ENCODE assay signal across 8 cellular contexts in the genomic region with DNA sequence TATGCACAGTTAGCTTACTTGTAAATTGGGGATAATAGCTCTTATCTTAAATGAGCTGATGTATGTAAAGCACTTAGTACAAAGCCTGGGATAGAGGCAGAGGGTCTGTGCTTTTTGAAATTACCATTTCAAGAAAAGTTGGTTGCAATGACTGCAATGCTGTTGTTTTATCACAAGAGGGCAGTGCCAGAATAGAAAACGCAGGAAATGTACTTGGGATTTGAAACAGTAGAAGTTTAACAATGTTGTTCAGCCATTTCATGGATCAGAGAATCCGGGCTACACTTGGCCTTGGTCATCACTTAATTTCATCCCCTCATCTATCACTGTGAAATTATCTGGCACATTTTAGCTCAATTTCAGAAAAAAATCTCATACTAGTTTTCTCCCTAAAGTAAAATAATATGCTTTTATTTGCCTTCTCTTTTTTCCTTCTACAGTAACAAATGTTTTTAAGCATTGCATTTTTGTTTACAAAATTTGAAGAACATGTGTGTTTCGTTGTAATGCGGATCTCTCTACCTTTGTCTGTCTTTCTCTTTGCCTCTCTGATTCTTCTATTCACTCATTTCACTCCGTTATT.
DNase-seq lines count a peak whose midpoint lies in the region; ATAC-seq and TF ChIP-seq lines count a peak whose summit lies in the region.

No MANE protein-coding gene starts in this region.

- H3K4me3 Mint-ChIP-seq in nephron progenitor cell: no peak overlapping the region

- peaks cover 28% of the 10 kb centered on the region for H3K9me3 Mint-ChIP-seq in nephron progenitor cell

- no peak for TF ChIP-seq POLR2A in erythroblast (IDR thresholded peaks at IDR 0.05; ENCODE audit: low read length)

- DNase-seq in DMS79 treated with DMSO at 0.1 percent for 48 hours (lab: John Stamatoyannopoulos, UW): peak; percentile 87
- peak; percentile 61 for DNase-seq in LoVo (ENCODE audit: low spot score)
- peak; percentile 29 for DNase-seq in RPMI8226
- DNase-seq in erythroblast (lab: John Stamatoyannopoulos, UW): peak; percentile 10 to 42
- DNase-seq in nephron progenitor cell: peak; percentile 16
- no peak for DNase-seq in NCI-H187 treated with DMSO at 0.1 percent for 48 hours (lab: John Stamatoyannopoulos, UW)

- peaks cover 21% of the 10 kb centered on the region for H3K27me3 Mint-ChIP-seq in nephron progenitor cell (ENCODE audit: low read depth, poor library complexity)

- peaks cover 28% of the 10 kb centered on the region for H3K36me3 Mint-ChIP-seq in nephron progenitor cell (ENCODE audit: low read depth)

- no peak for ATAC-seq in HG03039 (IDR thresholded peaks at IDR 0.05; ENCODE audit: unreplicated experiment)
- no peak for ATAC-seq in GM18858 (IDR thresholded peaks at IDR 0.05; ENCODE audit: unreplicated experiment)

- H3K27ac Mint-ChIP-seq in nephron progenitor cell: no peak overlapping the region

- peak; percentile 94 for TF ChIP-seq CTCF in nephron progenitor cell (IDR thresholded peaks at IDR 0.05)

- H3K4me1 Mint-ChIP-seq in nephron progenitor cell: peaks cover 12% of the 10 kb centered on the region
